Comparison of ENCODE assay signal across 13 cellular contexts in the genomic region with DNA sequence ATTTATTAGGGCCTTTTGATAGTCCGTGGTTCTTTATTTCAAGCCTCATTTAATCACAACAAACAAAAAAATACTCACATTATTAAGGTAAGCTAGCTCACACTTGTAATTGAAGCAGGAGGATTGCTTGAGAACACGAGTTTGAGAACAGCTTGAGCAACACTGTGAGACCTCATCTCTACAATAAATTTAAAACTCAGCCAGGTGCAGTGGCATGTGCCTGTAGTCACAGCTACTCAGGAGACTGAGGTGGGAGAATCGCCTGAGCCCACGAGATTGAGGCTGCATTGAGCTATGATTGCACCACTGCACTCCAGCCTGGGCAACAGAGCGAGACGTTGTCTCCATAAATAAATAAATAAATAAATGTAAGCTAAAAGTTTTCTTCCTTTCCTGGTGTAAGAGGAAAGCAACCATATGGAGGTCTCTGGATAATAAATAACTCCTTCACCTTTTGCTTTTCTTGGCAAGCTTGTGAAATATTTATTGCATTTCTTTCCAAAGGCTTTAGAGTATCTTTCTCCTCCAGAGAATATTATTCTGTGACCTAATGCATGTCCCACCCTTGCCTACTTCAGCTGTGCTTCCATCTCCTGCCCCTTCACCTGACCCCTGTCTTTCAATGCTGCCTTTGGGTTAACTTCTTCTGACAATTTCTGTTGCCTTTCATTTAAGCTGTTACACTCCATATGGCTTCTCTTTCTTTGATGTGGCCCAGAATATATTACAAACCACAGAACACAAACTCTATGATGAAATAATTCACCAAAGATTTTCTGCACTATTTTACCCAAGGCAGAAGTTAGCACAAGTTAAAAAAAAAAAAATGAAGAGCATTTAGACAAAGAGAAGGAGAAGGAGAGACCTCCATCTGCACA.
"Had no signal": no experiment of that assay in that cellular context is flagged by ENCODE, and none has a peak within 500 bp of the region (broad histone marks: within the 10 kb centered on the region; RNA-seq: fewer than 3 reads in every experiment).

No MANE protein-coding gene starts in this region.

- ATAC-seq: activated CD8-positive, alpha-beta T cell treated with anti-CD3 and anti-CD28 coated beads for 36 hours; naive thymus-derived CD4-positive, alpha-beta T cell; T-cell had no signal

- DNase-seq: activated CD8-positive, alpha-beta memory T cell treated with anti-CD3 and anti-CD28 coated beads, Interleukin-2, amount 50 U/mL, for 4 hours; activated CD8-positive, alpha-beta T cell treated with anti-CD3 and anti-CD28 coated beads for 36 hours; activated naive CD8-positive, alpha-beta T cell treated with anti-CD3 and anti-CD28 coated beads, Interleukin-2, amount 10 ng/mL, durations not matched to agents 7 days and 5 days; hippocampal formation; naive thymus-derived CD4-positive, alpha-beta T cell; nucleus accumbens; stimulated activated CD4-positive, alpha-beta T cell treated with anti-CD3 and anti-CD28 coated beads, Interleukin-2, amount 100 ng/mL, for 48 hours; stimulated activated naive CD4-positive, alpha-beta T cell treated with Interleukin-2 at 50 U/mL for 16 hours; T-cell; T1000; upper lobe of left lung had no signal

- H3K4me3 ChIP-seq: ascending aorta, lung, upper lobe of left lung had no signal
